Comparison of ENCODE assay signal across 26 cellular contexts in genomic region chr13:95360052-95360451, GRCh38.
"Had no signal": no experiment of that assay in that cellular context is flagged by ENCODE, and none has a peak within 500 bp of the region (broad histone marks: within the 10 kb centered on the region; RNA-seq: fewer than 3 reads in every experiment).

No MANE protein-coding gene starts in this region.

- DNase-seq: activated CD4-positive, alpha-beta memory T cell treated with anti-CD3 and anti-CD28 coated beads, Interleukin-2, amount 10 ng/mL, durations not matched to agents 7 days and 5 days; activated CD4-positive, alpha-beta T cell treated with anti-CD3 and anti-CD28 coated beads for 1 hour; activated CD4-positive, alpha-beta T cell treated with anti-CD3 and anti-CD28 coated beads for 4 hours; activated CD4-positive, alpha-beta T cell treated with anti-CD3 and anti-CD28 coated beads, Interleukin-2, amount 10 ng/mL, durations not matched to agents 7 days and 5 days; activated CD4-positive, alpha-beta T cell treated with anti-CD3 and anti-CD28 coated beads, Interleukin-2, amount 50 U/mL, for 4 hours; activated CD4-positive, CD25-positive, alpha-beta regulatory T cell; activated CD8-positive, alpha-beta memory T cell treated with anti-CD3 and anti-CD28 coated beads, Interleukin-2, amount 50 U/mL, for 48 hours; activated gamma-delta T cell treated with Interleukin-2 at 50 U/mL for 16 hours; activated naive CD4-positive, alpha-beta T cell treated with anti-CD3 and anti-CD28 coated beads, Interleukin-2, amount 50 U/mL, for 16 hours; activated naive CD4-positive, alpha-beta T cell treated with Interleukin-2 at 50 U/mL for 16 hours; activated T-cell treated with anti-CD3 and anti-CD28 coated beads for 4 hours; activated T-cell treated with anti-CD3 and anti-CD28 coated beads, Interleukin-2, amount 50 U/mL, for 24 hours; activated T-cell treated with anti-CD3 and anti-CD28 coated beads, Interleukin-2, amount 50 U/mL, for 72 hours; amniotic stem cell; anterior cingulate cortex; brain microvascular endothelial cell; dorsolateral prefrontal cortex; effector memory CD4-positive, alpha-beta T cell; erythroblast; foreskin keratinocyte; gastrocnemius medialis; glutamatergic neuron; heart left ventricle; T-helper 2 cell had no signal

- H3K27ac ChIP-seq: brain microvascular endothelial cell, coronary artery, dorsolateral prefrontal cortex, esophagus muscularis mucosa, foreskin keratinocyte, gastrocnemius medialis, heart left ventricle had no signal

- ATAC-seq: activated T-cell treated with anti-CD3 and anti-CD28 coated beads, Interleukin-2, amount 50 U/mL, for 72 hours; heart left ventricle had no signal

- H3K4me3 ChIP-seq: coronary artery, dorsolateral prefrontal cortex, esophagus muscularis mucosa, gastrocnemius medialis, heart left ventricle had no signal

- H3K36me3 ChIP-seq: brain microvascular endothelial cell, esophagus muscularis mucosa, gastrocnemius medialis, heart left ventricle had no signal

- H3K9me3 ChIP-seq: gastrocnemius medialis had no signal

- H3K4me1 ChIP-seq: esophagus muscularis mucosa, foreskin keratinocyte, gastrocnemius medialis had no signal

- H3K27me3 ChIP-seq: brain microvascular endothelial cell, dorsolateral prefrontal cortex, esophagus muscularis mucosa, gastrocnemius medialis, heart left ventricle had no signal
